In the genomic region with DNA sequence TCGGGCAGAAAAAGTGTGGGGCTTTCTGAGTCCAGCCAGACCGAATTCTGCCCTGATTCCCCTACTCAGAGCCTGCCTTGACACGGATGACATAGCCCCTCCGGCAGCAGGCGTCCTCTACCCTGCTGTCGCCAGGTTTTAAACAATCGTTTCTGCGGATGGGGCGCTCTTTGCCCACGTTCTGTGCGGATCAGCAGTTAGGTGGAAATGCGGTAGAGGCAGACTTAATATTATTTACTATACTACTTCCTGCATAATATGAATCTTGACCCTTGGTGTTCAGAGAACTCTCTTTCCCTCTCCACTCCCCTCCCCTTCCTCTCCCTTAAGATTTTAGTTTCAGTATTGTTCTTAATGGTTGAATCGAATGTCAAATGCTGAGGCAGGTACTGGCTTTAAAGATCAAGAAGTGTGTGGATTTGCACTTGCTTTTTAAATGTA, we compare ENCODE assay signal across 7 cellular contexts.
A peak's percentile ranks its signal among the peaks of the same experiment; 100 is the strongest.
DNase-seq lines count a peak whose midpoint lies in the region; ATAC-seq and TF ChIP-seq lines count a peak whose summit lies in the region.

No MANE protein-coding gene starts in this region.

- no peak for TF ChIP-seq CTCF in nephron progenitor cell (IDR thresholded peaks at IDR 0.05)

- H3K36me3 Mint-ChIP-seq in nephron progenitor cell (ENCODE audit: low read depth) = no peaks in the 10 kb centered on the region

- H3K4me3 Mint-ChIP-seq in nephron progenitor cell = peak overlapping the region; percentile 85

- peaks cover 90% of the 10 kb centered on the region for H3K27me3 Mint-ChIP-seq in nephron progenitor cell (ENCODE audit: low read depth, poor library complexity)

- H3K4me1 Mint-ChIP-seq in nephron progenitor cell = peaks cover 87% of the 10 kb centered on the region

- H3K9me3 Mint-ChIP-seq in nephron progenitor cell = no peaks in the 10 kb centered on the region

- H3K27ac Mint-ChIP-seq in nephron progenitor cell = no peak overlapping the region

- peak; percentile 24 for ATAC-seq in HG03108 (IDR thresholded peaks at IDR 0.05; ENCODE audit: unreplicated experiment)
- ATAC-seq in HG03025 (IDR thresholded peaks at IDR 0.05; ENCODE audit: low FRiP score, unreplicated experiment) = no peak

- peak; percentile 65 for DNase-seq in activated naive CD4-positive, alpha-beta T cell treated with Interleukin-2 at 50 U/mL for 16 hours
- DNase-seq in nephron progenitor cell (no peak), C1 segment of cervical spinal cord (lab: John Stamatoyannopoulos, UW) (no peak), RKO (ENCODE audit: low spot score) (no peak)

- peak; percentile 60 for TF ChIP-seq POLR2A in GM19193 (IDR thresholded peaks at IDR 0.05; ENCODE audit: extremely low read depth, insufficient read depth, insufficient read length)
